Comparison of ENCODE assay signal across 2 cellular contexts in genomic region chr3:134527538-134528186, GRCh38.
TF ChIP-seq lines count a peak whose summit lies in the region.

No MANE protein-coding gene starts in this region.

TF ChIP-seq in HepG2, 621 proteins besides CTCF, POLR2A, EP300 and RAD21 (continued from another document and continues in another):
- TF ChIP-seq SKIL (CRISPR knock-in tag; IDR thresholded peaks at IDR 0.05; ENCODE audit: borderline replicate concordance) (no peak), ZNF782 (CRISPR knock-in tag; IDR thresholded peaks at IDR 0.05; ENCODE audit: borderline replicate concordance) (no peak), ATF6 (CRISPR knock-in tag; conservative IDR thresholded peaks at IDR 0.05) (no peak), ZNF883 (CRISPR knock-in tag; IDR thresholded peaks at IDR 0.05; ENCODE audit: not compliant biosample characterization) (no peak), CERS6 (CRISPR knock-in tag; IDR thresholded peaks at IDR 0.05) (no peak), ZNF639 (CRISPR knock-in tag; conservative IDR thresholded peaks at IDR 0.05) (no peak)

TF ChIP-seq in SK-N-SH treated with all-trans-retinoic acid at 6 μM for 48 hours, 23 proteins besides CTCF, POLR2A, EP300 and RAD21:
- TF ChIP-seq TSHZ2 (CRISPR knock-in tag; IDR thresholded peaks at IDR 0.05) (no peak), ZFP3 (CRISPR knock-in tag; IDR thresholded peaks at IDR 0.05) (no peak), ZC3H10 (CRISPR knock-in tag; IDR thresholded peaks at IDR 0.05) (no peak), POU6F1 (CRISPR knock-in tag; IDR thresholded peaks at IDR 0.05; ENCODE audit: borderline replicate concordance, low read depth) (no peak), GLIS3 (CRISPR knock-in tag; IDR thresholded peaks at IDR 0.05) (no peak), RARB (CRISPR knock-in tag; IDR thresholded peaks at IDR 0.05) (no peak), ISL1 (CRISPR knock-in tag; IDR thresholded peaks at IDR 0.05) (no peak), CSRNP3 (CRISPR knock-in tag; IDR thresholded peaks at IDR 0.05) (no peak), CSDC2 (CRISPR knock-in tag; IDR thresholded peaks at IDR 0.05) (no peak), OSR1 (CRISPR knock-in tag; IDR thresholded peaks at IDR 0.05) (no peak), ZNF565 (CRISPR knock-in tag; conservative IDR thresholded peaks at IDR 0.05; ENCODE audit: low read depth) (no peak), TOX (CRISPR knock-in tag; IDR thresholded peaks at IDR 0.05; ENCODE audit: borderline replicate concordance) (no peak), ZFP30 (CRISPR knock-in tag; IDR thresholded peaks at IDR 0.05) (no peak)
